Comparison of ENCODE assay signal across 11 cellular contexts in the genomic region with DNA sequence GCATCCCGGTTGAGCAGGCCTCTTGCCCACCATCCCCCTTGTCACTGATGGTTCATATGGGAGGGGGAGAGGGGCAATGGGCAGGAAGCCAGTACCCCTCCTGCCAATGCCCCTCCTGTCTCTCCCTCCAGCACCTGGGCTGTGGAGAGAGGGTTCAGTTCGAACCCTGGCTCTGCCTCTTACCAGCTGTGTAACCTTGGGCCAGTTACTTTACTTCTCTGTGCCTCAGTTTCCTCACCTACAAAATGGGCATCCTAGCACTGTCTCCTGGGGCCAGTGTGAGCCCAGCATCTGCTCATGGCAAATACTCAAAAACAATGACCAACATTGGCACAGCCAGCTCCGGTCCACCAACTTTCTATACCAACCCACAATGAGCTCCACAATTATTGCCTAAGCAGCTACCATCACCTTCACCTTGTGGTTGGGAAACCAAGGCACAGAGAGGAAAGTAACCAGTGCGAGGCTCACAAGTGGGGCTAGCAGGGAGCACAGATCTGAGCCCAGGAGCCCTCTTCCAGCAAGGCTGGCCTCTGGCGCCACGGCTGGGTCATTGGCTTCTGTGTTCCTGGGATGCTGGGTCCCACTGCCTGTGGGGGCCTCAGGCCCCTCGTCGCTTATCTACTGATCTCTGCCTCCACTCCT. TPM values are rescaled to one million over a fixed set of nuclear protein-coding genes. Genes with fewer than 3 reads are reported as not detected.
A peak's percentile ranks its signal among the peaks of the same experiment; 100 is the strongest.
DNase-seq lines count a peak whose midpoint lies in the region; FAIRE-seq and TF ChIP-seq lines count a peak whose summit lies in the region.
"Not testable (repeated sequence)": the region's sequence is repeated elsewhere in the genome, so short reads cannot be mapped to it uniquely, and the experiment has no call there.
"Had no signal": no experiment of that assay in that cellular context is flagged by ENCODE, and none has a peak within 500 bp of the region (broad histone marks: within the 10 kb centered on the region; RNA-seq: fewer than 3 reads in every experiment).

No MANE protein-coding gene starts in this region.

- H3K9ac ChIP-seq in BLaER1 treated with 17β-estradiol and CSF1 and Interleukin-3, amounts not matched to agents 10 nM and 100 nM: peak overlapping the region in 1 of 11 experiments; percentile 14; a peak in 1 of 22 replicates
- H3K9ac ChIP-seq in skeletal muscle tissue (ENCODE audit: low read depth in 1 of 3, low read length in 3 of 3): not testable (repeated sequence)

- not testable (repeated sequence) for H4K20me1 ChIP-seq in BLaER1 treated with 17β-estradiol and CSF1 and Interleukin-3, amounts not matched to agents 10 nM and 100 nM; osteoblast (ENCODE audit: insufficient read depth, low read length)

- H3K27ac ChIP-seq in BLaER1 treated with 17β-estradiol and CSF1 and Interleukin-3, amounts not matched to agents 10 nM and 100 nM; Peyer's patch; osteoblast (ENCODE audit: low read depth, low read length): not testable (repeated sequence)
- H3K27ac ChIP-seq in ascending aorta (peak overlapping the region; percentile 69 to 76), skeletal muscle tissue (ENCODE audit: low read depth, low read length) (peak overlapping the region; percentile 51)

- not testable (repeated sequence) for H2AFZ ChIP-seq in osteoblast (ENCODE audit: low read length)

- not testable (repeated sequence) for H3K4me3 ChIP-seq in BLaER1 treated with 17β-estradiol and CSF1 and Interleukin-3, amounts not matched to agents 10 nM and 100 nM; Peyer's patch; ascending aorta; osteoblast (ENCODE audit: insufficient read depth, low read length); skeletal muscle tissue (ENCODE audit: low read length in 3 of 3)

- H3K79me2 ChIP-seq in osteoblast (ENCODE audit: insufficient read depth, low read length): not testable (repeated sequence)

- DNase-seq in Peyer's patch: peak in 2 of 3 donors; percentile 27 to 44
- peak in 1 of 2 donors; percentile 22 for DNase-seq in ascending aorta (ENCODE audit: low spot score in 2 of 2)
- peak; percentile 61 for DNase-seq in cardiac septum (ENCODE audit: low spot score)
- DNase-seq in mesenteric fat pad (ENCODE audit: low spot score): peak; percentile 86
- DNase-seq in osteoblast (ENCODE audit: insufficient read length, low spot score, missing footprints): peak; percentile 58
- DNase-seq in urothelium cell line (ENCODE audit: low spot score): not testable (repeated sequence)

- H3K9me3 ChIP-seq in BLaER1 treated with 17β-estradiol and CSF1 and Interleukin-3, amounts not matched to agents 10 nM and 100 nM (replicated peaks in 1 of 11); Peyer's patch; ascending aorta; osteoblast (ENCODE audit: low read depth, low read length); skeletal muscle tissue (ENCODE audit: control insufficient read depth in 3 of 3, low read length in 3 of 3): not testable (repeated sequence)

- not testable (repeated sequence) for H3K27me3 ChIP-seq in BLaER1 treated with 17β-estradiol and CSF1 and Interleukin-3, amounts not matched to agents 10 nM and 100 nM; Peyer's patch; ascending aorta; osteoblast (ENCODE audit: insufficient read depth, low read length); skeletal muscle tissue (ENCODE audit: control insufficient read depth in 3 of 3, insufficient read depth in 3 of 3, low read length in 3 of 3)

- H3K4me1 ChIP-seq in BLaER1 treated with 17β-estradiol and CSF1 and Interleukin-3, amounts not matched to agents 10 nM and 100 nM: peaks cover 0 to 54% (median 30%) of the 10 kb centered on the region in 10 experiments; a peak in 16 of 20 replicates
- not testable (repeated sequence) for H3K4me1 ChIP-seq in Peyer's patch; ascending aorta; osteoblast (ENCODE audit: insufficient read depth, low read length)
- H3K4me1 ChIP-seq in skeletal muscle tissue (ENCODE audit: control insufficient read depth in 3 of 3, insufficient read depth in 3 of 3, low read length in 3 of 3): peaks cover 11 to 17% (median 16%) of the 10 kb centered on the region in 3 donors

- not testable (repeated sequence) for TF ChIP-seq CTCF in Peyer's patch (IDR thresholded peaks at IDR 0.05); ascending aorta (IDR thresholded peaks at IDR 0.05); osteoblast (IDR thresholded peaks at IDR 0.05; ENCODE audit: extremely low read depth, low read depth, low read length)

- FAIRE-seq in urothelium cell line (lab: Jason Lieb, UNC): peak; percentile 17

- TF ChIP-seq POLR2A in Peyer's patch (IDR thresholded peaks at IDR 0.05): not testable (repeated sequence)

- not testable (repeated sequence) for H3K36me3 ChIP-seq in BLaER1 treated with 17β-estradiol and CSF1 and Interleukin-3, amounts not matched to agents 10 nM and 100 nM; Peyer's patch; ascending aorta; osteoblast (ENCODE audit: insufficient read depth, low read length); skeletal muscle tissue (ENCODE audit: control insufficient read depth in 3 of 3, insufficient read depth in 3 of 3, low read length in 3 of 3)

- peak overlapping the region in 9 of 11 experiments; percentile 37 to 79 (median 71); a peak in 16 of 22 replicates for H3K4me2 ChIP-seq in BLaER1 treated with 17β-estradiol and CSF1 and Interleukin-3, amounts not matched to agents 10 nM and 100 nM
- H3K4me2 ChIP-seq in osteoblast (ENCODE audit: insufficient read depth, low read length): not testable (repeated sequence)

- intact Hi-C loops in ascending aorta (cut with DNase I); cardiac septum (cut with DNase I): not testable (repeated sequence)

RNA-seq across cellular contexts. Expression of a gene that starts 38.1 kb away (rescaled TPM):
- 1 to 10 TPM in 1 of 4 donors, under 1 TPM in 1, not detected in 2; 0.94 to 1.7 TPM for total RNA-seq in Peyer's patch
- 13.2 TPM for total RNA-seq in ascending aorta
- 11.3 TPM for total RNA-seq in cardiac septum
- 2.5 TPM for total RNA-seq in mesenteric fat pad
- under 0.01 and 0.29 TPM in 2 replicates for total RNA-seq in osteoblast
- 14.6 TPM for total RNA-seq in skeletal muscle tissue
- total RNA-seq: B cell; CD8-positive, alpha-beta memory T cell; HT-29 had no signal

RNA-seq across cellular contexts. Expression of a gene that starts 53.6 kb away (rescaled TPM):
- total RNA-seq in Peyer's patch: 100 to 1,000 TPM in 2 of 4 donors, 10 to 100 TPM in 2; 54.5 to 133 (median 102) TPM
- total RNA-seq in ascending aorta: 294 TPM
- 70.5 TPM for total RNA-seq in cardiac septum
- total RNA-seq in mesenteric fat pad: 103 TPM
- 24.5 and 27.5 TPM in 2 replicates for total RNA-seq in osteoblast
- 11.5 TPM for total RNA-seq in skeletal muscle tissue
